Comparison of ENCODE assay signal across 10 cellular contexts in the genomic region with DNA sequence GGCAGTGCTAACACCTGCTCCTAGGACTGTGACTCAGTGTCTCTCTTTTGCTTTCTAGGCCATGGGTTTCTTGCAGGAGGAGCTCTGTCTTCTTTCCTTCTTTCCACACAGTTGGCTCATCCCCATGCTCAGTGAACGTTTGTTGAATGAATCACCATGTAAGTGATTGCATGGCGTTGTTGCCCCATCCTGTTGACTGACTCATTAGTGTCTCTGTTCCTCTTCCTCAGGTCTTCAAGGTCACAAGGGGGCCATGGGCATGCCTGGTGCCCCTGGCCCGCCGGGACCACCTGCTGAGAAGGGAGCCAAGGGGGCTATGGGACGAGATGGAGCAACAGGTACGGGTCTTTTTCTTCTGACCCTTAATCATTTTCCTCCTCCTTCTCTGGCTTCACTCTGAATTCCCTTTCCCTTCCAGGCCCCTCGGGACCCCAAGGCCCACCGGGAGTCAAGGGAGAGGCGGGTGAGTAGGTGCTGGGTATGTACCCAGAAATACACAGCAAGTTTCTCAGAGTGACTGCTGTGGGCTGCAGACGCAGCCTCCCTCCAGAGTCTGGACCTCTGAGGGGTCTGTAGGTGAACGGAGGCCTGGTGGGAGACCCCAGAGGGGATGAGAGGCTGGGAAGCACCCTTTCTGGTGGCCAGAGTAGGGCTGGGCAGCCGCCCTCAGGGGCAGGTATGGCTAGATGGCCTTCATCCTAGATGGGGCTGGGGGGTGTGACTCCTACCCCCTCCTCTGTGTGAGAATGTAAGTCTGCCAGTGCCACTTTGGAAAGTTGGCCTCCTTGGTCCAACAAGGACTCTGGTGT. TPM values are rescaled to one million over a fixed set of nuclear protein-coding genes. Genes with fewer than 3 reads are reported as not detected.
DNase-seq lines count a peak whose midpoint lies in the region; ATAC-seq and TF ChIP-seq lines count a peak whose summit lies in the region.
"Had no signal": no experiment of that assay in that cellular context is flagged by ENCODE, and none has a peak within 500 bp of the region (broad histone marks: within the 10 kb centered on the region; RNA-seq: fewer than 3 reads in every experiment).

No MANE protein-coding gene starts in this region.

- RAD21 ChIA-PET in HCT116 (lab: Charles Lee; ENCODE audit: low non-redundant PET in 1 of 2, low total read pairs in 2 of 2, uncharacterized antibody in 2 of 2, unreplicated experiment in 2 of 2) = no interaction called here

- no peak for DNase-seq in HCT116 (ENCODE audit: low read depth, low spot score)
- peak; percentile 83 for DNase-seq in RWPE1 (ENCODE audit: low spot score)
- peak; percentile 90 to 96 for DNase-seq in foreskin keratinocyte
- DNase-seq in stromal cell of bone marrow (ENCODE audit: low read depth) = peak; percentile 38
- DNase-seq in CD4-positive, alpha-beta T cell = no peak
- no peak for DNase-seq in GOT3 (lab: John Stamatoyannopoulos, UW)
- DNase-seq in stimulated activated CD4-positive, alpha-beta T cell treated with anti-CD3 and anti-CD28 coated beads, Interleukin-2, amount 100 ng/mL, for 48 hours = no peak
- DNase-seq: NCI-H345 had no signal

- H3K27ac Mint-ChIP-seq in CD4-positive, alpha-beta T cell = no peak overlapping the region

- BruUV-seq in HCT116 (replicated peaks; lab: Mats Ljungman, UMichigan) = no TSS peak

- H3K27ac ChIP-seq in HCT116 (ENCODE audit: low read depth, low read length) = no peak overlapping the region
- H3K27ac ChIP-seq in RWPE1 = no peak overlapping the region
- H3K27ac ChIP-seq in foreskin keratinocyte = peak overlapping the region; percentile 73
- no peak overlapping the region for H3K27ac ChIP-seq in CD4-positive, alpha-beta T cell (ENCODE audit: low read depth, low read length)

- CTCF ChIA-PET in HCT116 (lab: Charles Lee) = no interaction called here
- CTCF ChIA-PET in RWPE1 (lab: Yijun Ruan, JAX) = interaction anchor here (0.7 to 1.0 kb wide), 3 partner anchors 14 to 101 kb away, joined by 3 to 5 read pairs (median 3); no protein-coding TSS in a partner anchor
- CTCF ChIA-PET in CD4-positive, alpha-beta T cell (lab: Charles Lee) = no interaction called here

- ATAC-seq in HCT116 = no peak
- peak; percentile 72 for ATAC-seq in foreskin keratinocyte
- ATAC-seq in CD4-positive, alpha-beta T cell (ENCODE audit: poor library complexity) = no peak
- ATAC-seq in GM18870 (IDR thresholded peaks at IDR 0.05; ENCODE audit: unreplicated experiment) = no peak

- H3K4me3 Mint-ChIP-seq in CD4-positive, alpha-beta T cell = no peak overlapping the region

- no peaks in the 10 kb centered on the region for H3K4me1 Mint-ChIP-seq in CD4-positive, alpha-beta T cell (ENCODE audit: low read depth)

- H3K79me2 ChIP-seq in HCT116 (ENCODE audit: insufficient read depth, low read length) = no peaks in the 10 kb centered on the region

- TF ChIP-seq CTCF in HCT116 (IDR thresholded peaks at IDR 0.05 in 2 of 3, conservative IDR thresholded peaks at IDR 0.05 in 1 of 3; ENCODE audit: borderline replicate concordance in 1 of 3, insufficient read depth in 1 of 3, low read depth in 2 of 3, low read length in 2 of 3) (no peak), RWPE1 (conservative IDR thresholded peaks at IDR 0.05; ENCODE audit: low read depth) (no peak), foreskin keratinocyte (conservative IDR thresholded peaks at IDR 0.05) (no peak)
- no peak for TF ChIP-seq CTCF in CD4-positive, alpha-beta T cell (IDR thresholded peaks at IDR 0.05)

- H3K27me3 Mint-ChIP-seq in CD4-positive, alpha-beta T cell = peaks cover 32% of the 10 kb centered on the region

- no peaks in the 10 kb centered on the region for H3K36me3 ChIP-seq in HCT116 (ENCODE audit: control insufficient read depth in 1 of 2, insufficient read depth in 2 of 2, low read length in 2 of 2)

- POLR2A ChIA-PET in HCT116 (lab: Charles Lee) (no interaction called here), RWPE1 (lab: Yijun Ruan, JAX; ENCODE audit: low non-redundant PET) (no interaction called here)
- POLR2A ChIA-PET in CD4-positive, alpha-beta T cell (lab: Charles Lee) = no interaction called here

- intact Hi-C loops in HCT116 (cut with micrococcal nuclease) = no loop called here
- intact Hi-C loops in CD4-positive, alpha-beta T cell (cut with DNase I, micrococcal nuclease) = no loop called here

- no peak for TF ChIP-seq RAD21 in HCT116 (IDR thresholded peaks at IDR 0.05; ENCODE audit: low read depth)

- no peaks in the 10 kb centered on the region for H3K36me3 Mint-ChIP-seq in CD4-positive, alpha-beta T cell (ENCODE audit: low read depth)

- no peak for TF ChIP-seq POLR2A in HCT116 (IDR thresholded peaks at IDR 0.05; ENCODE audit: borderline replicate concordance, extremely low read depth, insufficient read depth, insufficient read length)

- H3K9me3 Mint-ChIP-seq in CD4-positive, alpha-beta T cell = no peaks in the 10 kb centered on the region

- H3K9me3 ChIP-seq in HCT116 (ENCODE audit: control insufficient read depth in 1 of 2, insufficient read depth in 1 of 2, low read depth in 1 of 2, low read length in 2 of 2) = no peaks in the 10 kb centered on the region
- peaks cover 5% of the 10 kb centered on the region for H3K9me3 ChIP-seq in CD4-positive, alpha-beta T cell (ENCODE audit: control insufficient read depth, low read length)

- no peak overlapping the region for H3K4me3 ChIP-seq in HCT116 (replicated peaks in 1 of 2; ENCODE audit: low read depth in 1 of 2, low read length in 2 of 2)

- H3K9me2 ChIP-seq in HCT116 (ENCODE audit: insufficient read depth) = no peaks in the 10 kb centered on the region

- no peak overlapping the region for H3K9ac ChIP-seq in HCT116 (ENCODE audit: low read length)

- H3K27me3 ChIP-seq in HCT116 (ENCODE audit: insufficient read depth, low read length) (no peaks in the 10 kb centered on the region; the same call in 1 of the 2 replicates), foreskin keratinocyte (no peaks in the 10 kb centered on the region)
- H3K27me3 ChIP-seq in CD4-positive, alpha-beta T cell (ENCODE audit: control insufficient read depth, insufficient read depth, low read length) = no peaks in the 10 kb centered on the region

- H3K4me1 ChIP-seq in HCT116 (ENCODE audit: control insufficient read depth in 1 of 2, insufficient read depth in 2 of 2, low read length in 2 of 2) (peaks cover 0 to 40% of the 10 kb centered on the region in 2 experiments; a peak in 2 of 4 replicates), foreskin keratinocyte (peaks cover 41% of the 10 kb centered on the region)

- H2AFZ ChIP-seq in HCT116 (ENCODE audit: low read depth, low read length, poor library complexity, severe bottlenecking) = no peak overlapping the region

- H3K4me2 ChIP-seq in HCT116 (ENCODE audit: low read length) = peak overlapping the region; percentile 39

- H4K20me1 ChIP-seq in HCT116 (ENCODE audit: insufficient read depth) = no peaks in the 10 kb centered on the region

TF ChIP-seq in HCT116, 20 proteins besides CTCF, POLR2A, EP300 and RAD21:
- TF ChIP-seq CBX3 (IDR thresholded peaks at IDR 0.05; ENCODE audit: low read depth) = peak; percentile 42; the same call in 1 of the 2 replicates
- peak; percentile 86 for TF ChIP-seq CEBPB (IDR thresholded peaks at IDR 0.05; ENCODE audit: low read depth)
- TF ChIP-seq YY1 (IDR thresholded peaks at IDR 0.05; ENCODE audit: extremely low read depth, insufficient replicate concordance, low read depth, low read length) = no peak
- TF ChIP-seq EZH2phosphoT487 (IDR thresholded peaks at IDR 0.05; ENCODE audit: borderline replicate concordance) = no peak
- no peak for TF ChIP-seq ZNF274 (IDR thresholded peaks at IDR 0.05; ENCODE audit: low read depth, low read length)
- TF ChIP-seq ELF1 (IDR thresholded peaks at IDR 0.05; ENCODE audit: borderline replicate concordance, low read depth) = no peak
- TF ChIP-seq ATF3 (IDR thresholded peaks at IDR 0.05) = no peak
- peak; percentile 65 for TF ChIP-seq JUND (IDR thresholded peaks at IDR 0.05)
- peak; percentile 57 for TF ChIP-seq SP1 (IDR thresholded peaks at IDR 0.05; ENCODE audit: low read depth)
- no peak for TF ChIP-seq ZBTB33 (IDR thresholded peaks at IDR 0.05; ENCODE audit: extremely low read depth, insufficient replicate concordance, low read length)
- TF ChIP-seq, protein P1, sequence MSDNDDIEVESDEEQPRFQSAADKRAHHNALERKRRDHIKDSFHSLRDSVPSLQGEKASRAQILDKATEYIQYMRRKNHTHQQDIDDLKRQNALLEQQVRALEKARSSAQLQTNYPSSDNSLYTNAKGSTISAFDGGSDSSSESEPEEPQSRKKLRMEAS (IDR thresholded peaks at IDR 0.05) = no peak
- peak; percentile 61 for TF ChIP-seq FOSL1 (IDR thresholded peaks at IDR 0.05; ENCODE audit: low read depth)

RNA-seq across cellular contexts. Expression of gene MARCO, which starts 32.3 kb away (rescaled TPM):
- total RNA-seq in HCT116 (2021; ENCODE audit: unreplicated experiment) = 0.54 TPM
- polyA plus RNA-seq in HCT116 (2012) = 0.09 and 0.45 TPM in 2 replicates
- total RNA-seq in foreskin keratinocyte = 0.11 and 0.14 TPM in 2 replicates
- polyA plus RNA-seq in foreskin keratinocyte = 0.11 and 0.22 TPM in 2 replicates
- under 1 TPM in 1 of 2 experiments, not detected in 1; 0.22 TPM for total RNA-seq in CD4-positive, alpha-beta T cell
- total RNA-seq: lung microvascular endothelial cell had no signal

Comparison
In these comparisons a context has a peak if more than half of its experiments do, and no peak if none do; other contexts are left out.
1. DNase-seq: peak in RWPE1 (single experiment), foreskin keratinocyte (2 of 2) and stromal cell of bone marrow (single experiment); none in HCT116 (single experiment), CD4-positive, alpha-beta T cell (0 of 10), GOT3 (single experiment) and stimulated activated CD4-positive, alpha-beta T cell treated with anti-CD3 and anti-CD28 coated beads, Interleukin-2, amount 100 ng/mL, for 48 hours (0 of 2).